In the genomic region with DNA sequence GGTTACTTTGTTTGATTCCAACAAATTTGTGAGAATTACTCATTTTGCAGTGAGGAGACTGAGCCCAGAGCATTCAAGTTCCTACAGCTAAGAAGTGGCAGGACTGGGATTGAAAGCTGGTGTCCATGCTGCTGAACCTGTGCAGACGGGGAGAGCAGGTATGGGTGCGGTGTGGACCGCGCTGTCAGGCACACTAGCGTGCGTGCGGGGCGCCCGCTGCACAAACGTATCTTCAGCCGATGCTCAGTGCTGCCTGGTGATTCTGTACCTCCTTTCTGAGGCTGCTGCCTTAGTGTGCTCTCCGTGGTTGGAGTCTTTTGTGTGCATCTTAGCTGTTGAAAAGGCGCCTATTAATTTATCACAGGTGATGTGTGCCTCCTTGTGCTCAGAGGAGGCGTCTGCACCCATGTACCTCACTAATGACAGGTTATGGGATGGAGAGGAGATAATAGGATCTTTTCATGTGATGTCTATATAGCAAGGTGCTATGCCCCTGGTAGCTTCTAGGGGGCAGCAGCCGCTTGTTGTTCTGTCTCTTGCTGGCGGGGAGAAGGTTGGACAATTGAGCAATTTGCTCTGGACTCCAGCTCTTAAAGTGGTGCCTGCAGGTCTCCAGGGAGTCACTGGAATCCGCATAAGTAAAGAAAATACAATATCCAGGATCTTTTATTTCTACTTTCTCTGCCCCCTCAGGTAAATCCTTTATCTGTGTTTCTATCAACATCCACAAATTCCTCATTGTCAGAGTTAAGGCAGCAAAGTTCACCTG, we compare ENCODE assay signal across 1 cellular context.
TF ChIP-seq lines count a peak whose summit lies in the region.

No MANE protein-coding gene starts in this region.

TF ChIP-seq in K562, 482 proteins besides CTCF, POLR2A, EP300 and RAD21 (continued from another document and continues in another):
- TF ChIP-seq, protein P1, sequence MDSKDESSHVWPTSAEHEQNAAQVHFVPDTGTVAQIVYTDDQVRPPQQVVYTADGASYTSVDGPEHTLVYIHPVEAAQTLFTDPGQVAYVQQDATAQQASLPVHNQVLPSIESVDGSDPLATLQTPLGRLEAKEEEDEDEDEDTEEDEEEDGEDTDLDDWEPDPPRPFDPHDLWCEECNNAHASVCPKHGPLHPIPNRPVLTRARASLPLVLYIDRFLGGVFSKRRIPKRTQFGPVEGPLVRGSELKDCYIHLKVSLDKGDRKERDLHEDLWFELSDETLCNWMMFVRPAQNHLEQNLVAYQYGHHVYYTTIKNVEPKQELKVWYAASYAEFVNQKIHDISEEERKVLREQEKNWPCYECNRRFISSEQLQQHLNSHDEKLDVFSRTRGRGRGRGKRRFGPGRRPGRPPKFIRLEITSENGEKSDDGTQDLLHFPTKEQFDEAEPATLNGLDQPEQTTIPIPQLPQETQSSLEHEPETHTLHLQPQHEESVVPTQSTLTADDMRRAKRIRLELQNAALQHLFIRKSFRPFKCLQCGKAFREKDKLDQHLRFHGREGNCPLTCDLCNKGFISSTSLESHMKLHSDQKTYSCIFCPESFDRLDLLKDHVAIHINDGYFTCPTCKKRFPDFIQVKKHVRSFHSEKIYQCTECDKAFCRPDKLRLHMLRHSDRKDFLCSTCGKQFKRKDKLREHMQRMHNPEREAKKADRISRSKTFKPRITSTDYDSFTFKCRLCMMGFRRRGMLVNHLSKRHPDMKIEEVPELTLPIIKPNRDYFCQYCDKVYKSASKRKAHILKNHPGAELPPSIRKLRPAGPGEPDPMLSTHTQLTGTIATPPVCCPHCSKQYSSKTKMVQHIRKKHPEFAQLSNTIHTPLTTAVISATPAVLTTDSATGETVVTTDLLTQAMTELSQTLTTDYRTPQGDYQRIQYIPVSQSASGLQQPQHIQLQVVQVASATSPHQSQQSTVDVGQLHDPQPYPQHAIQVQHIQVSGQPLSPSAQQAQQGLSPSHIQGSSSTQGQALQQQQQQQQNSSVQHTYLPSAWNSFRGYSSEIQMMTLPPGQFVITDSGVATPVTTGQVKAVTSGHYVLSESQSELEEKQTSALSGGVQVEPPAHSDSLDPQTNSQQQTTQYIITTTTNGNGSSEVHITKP (IDR thresholded peaks at IDR 0.05; ENCODE audit: partially characterized antibody): no peak
- TF ChIP-seq SREBF1 (IDR thresholded peaks at IDR 0.05; ENCODE audit: borderline replicate concordance, low read depth, low read length) (no peak), FOXK2 (conservative IDR thresholded peaks at IDR 0.05 in 1 of 2, IDR thresholded peaks at IDR 0.05 in 1 of 2; ENCODE audit: low read depth in 2 of 2) (peak; percentile 46 to 64; a peak in 2 of 4 replicates), GATA2 (CRISPR knock-in tag; IDR thresholded peaks at IDR 0.05) (no peak), TBL1XR1 (IDR thresholded peaks at IDR 0.05; ENCODE audit: low read length in 2 of 2) (0 out of 4 replicates have a peak, but pooled peaks of 1 of the 2 experiments have one; percentile 23), HMG20A (CRISPR knock-in tag; conservative IDR thresholded peaks at IDR 0.05) (no peak), FUS (optimal IDR thresholded peaks at IDR 0.05; ENCODE audit: low read depth, low read length) (no peak), MEIS2 (IDR thresholded peaks at IDR 0.05; ENCODE audit: partially characterized antibody) (peak; percentile 10), NELFE (IDR thresholded peaks at IDR 0.05; ENCODE audit: insufficient read depth, insufficient read length) (no peak), ZNF699 (CRISPR knock-in tag; IDR thresholded peaks at IDR 0.05; ENCODE audit: insufficient replicate concordance) (no peak), HMG20B (CRISPR knock-in tag; IDR thresholded peaks at IDR 0.05) (no peak), FOXK1 (CRISPR knock-in tag; IDR thresholded peaks at IDR 0.05; ENCODE audit: borderline replicate concordance) (peak; percentile 89; the same call in 1 of the 2 replicates), MAZ (CRISPR knock-in tag; conservative IDR thresholded peaks at IDR 0.05 in 1 of 2, IDR thresholded peaks at IDR 0.05 in 1 of 2) (peak in 1 of 2 experiments; percentile 64; a peak in 2 of 4 replicates), ARNT (IDR thresholded peaks at IDR 0.05) (no peak), SRF (CRISPR knock-in tag; IDR thresholded peaks at IDR 0.05) (no peak), RBM22 (IDR thresholded peaks at IDR 0.05; ENCODE audit: low read depth, low read length, poor library complexity, severe bottlenecking) (no peak), KHSRP (IDR thresholded peaks at IDR 0.05) (no peak), HNRNPLL (IDR thresholded peaks at IDR 0.05; ENCODE audit: low read depth, low read length, poor library complexity, severe bottlenecking) (no peak), STAG1 (CRISPR knock-in tag; IDR thresholded peaks at IDR 0.05; ENCODE audit: borderline replicate concordance) (peak; percentile 62; the same call in 1 of the 2 replicates), SMAD1 (IDR thresholded peaks at IDR 0.05; ENCODE audit: low read depth, low read length, partially characterized antibody) (no peak), RHOXF2B (CRISPR knock-in tag; conservative IDR thresholded peaks at IDR 0.05) (no peak), NRF1 (conservative IDR thresholded peaks at IDR 0.05 in 1 of 2, IDR thresholded peaks at IDR 0.05 in 1 of 2) (no peak), BRF1 (IDR thresholded peaks at IDR 0.05; ENCODE audit: borderline replicate concordance, extremely low read depth, insufficient read length) (no peak), MBD2 (IDR thresholded peaks at IDR 0.05; ENCODE audit: borderline replicate concordance, low read depth) (no peak), TBP (optimal IDR thresholded peaks at IDR 0.05; ENCODE audit: low read depth, low read length) (no peak), BCOR (IDR thresholded peaks at IDR 0.05) (no peak), MAFF (IDR thresholded peaks at IDR 0.05; ENCODE audit: low read length) (no peak), CEBPB (tag; IDR thresholded peaks at IDR 0.05) (peak; percentile 97)
- TF ChIP-seq, protein P2, sequence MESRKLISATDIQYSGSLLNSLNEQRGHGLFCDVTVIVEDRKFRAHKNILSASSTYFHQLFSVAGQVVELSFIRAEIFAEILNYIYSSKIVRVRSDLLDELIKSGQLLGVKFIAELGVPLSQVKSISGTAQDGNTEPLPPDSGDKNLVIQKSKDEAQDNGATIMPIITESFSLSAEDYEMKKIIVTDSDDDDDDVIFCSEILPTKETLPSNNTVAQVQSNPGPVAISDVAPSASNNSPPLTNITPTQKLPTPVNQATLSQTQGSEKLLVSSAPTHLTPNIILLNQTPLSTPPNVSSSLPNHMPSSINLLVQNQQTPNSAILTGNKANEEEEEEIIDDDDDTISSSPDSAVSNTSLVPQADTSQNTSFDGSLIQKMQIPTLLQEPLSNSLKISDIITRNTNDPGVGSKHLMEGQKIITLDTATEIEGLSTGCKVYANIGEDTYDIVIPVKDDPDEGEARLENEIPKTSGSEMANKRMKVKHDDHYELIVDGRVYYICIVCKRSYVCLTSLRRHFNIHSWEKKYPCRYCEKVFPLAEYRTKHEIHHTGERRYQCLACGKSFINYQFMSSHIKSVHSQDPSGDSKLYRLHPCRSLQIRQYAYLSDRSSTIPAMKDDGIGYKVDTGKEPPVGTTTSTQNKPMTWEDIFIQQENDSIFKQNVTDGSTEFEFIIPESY (CRISPR knock-in tag; IDR thresholded peaks at IDR 0.05): peak; percentile 59
- TF ChIP-seq, protein P3, sequence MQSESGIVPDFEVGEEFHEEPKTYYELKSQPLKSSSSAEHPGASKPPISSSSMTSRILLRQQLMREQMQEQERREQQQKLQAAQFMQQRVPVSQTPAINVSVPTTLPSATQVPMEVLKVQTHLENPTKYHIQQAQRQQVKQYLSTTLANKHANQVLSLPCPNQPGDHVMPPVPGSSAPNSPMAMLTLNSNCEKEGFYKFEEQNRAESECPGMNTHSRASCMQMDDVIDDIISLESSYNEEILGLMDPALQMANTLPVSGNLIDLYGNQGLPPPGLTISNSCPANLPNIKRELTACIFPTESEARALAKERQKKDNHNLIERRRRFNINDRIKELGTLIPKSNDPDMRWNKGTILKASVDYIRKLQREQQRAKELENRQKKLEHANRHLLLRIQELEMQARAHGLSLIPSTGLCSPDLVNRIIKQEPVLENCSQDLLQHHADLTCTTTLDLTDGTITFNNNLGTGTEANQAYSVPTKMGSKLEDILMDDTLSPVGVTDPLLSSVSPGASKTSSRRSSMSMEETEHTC (IDR thresholded peaks at IDR 0.05): peak; percentile 37; the same call in 1 of the 2 replicates
- TF ChIP-seq, protein P4, sequence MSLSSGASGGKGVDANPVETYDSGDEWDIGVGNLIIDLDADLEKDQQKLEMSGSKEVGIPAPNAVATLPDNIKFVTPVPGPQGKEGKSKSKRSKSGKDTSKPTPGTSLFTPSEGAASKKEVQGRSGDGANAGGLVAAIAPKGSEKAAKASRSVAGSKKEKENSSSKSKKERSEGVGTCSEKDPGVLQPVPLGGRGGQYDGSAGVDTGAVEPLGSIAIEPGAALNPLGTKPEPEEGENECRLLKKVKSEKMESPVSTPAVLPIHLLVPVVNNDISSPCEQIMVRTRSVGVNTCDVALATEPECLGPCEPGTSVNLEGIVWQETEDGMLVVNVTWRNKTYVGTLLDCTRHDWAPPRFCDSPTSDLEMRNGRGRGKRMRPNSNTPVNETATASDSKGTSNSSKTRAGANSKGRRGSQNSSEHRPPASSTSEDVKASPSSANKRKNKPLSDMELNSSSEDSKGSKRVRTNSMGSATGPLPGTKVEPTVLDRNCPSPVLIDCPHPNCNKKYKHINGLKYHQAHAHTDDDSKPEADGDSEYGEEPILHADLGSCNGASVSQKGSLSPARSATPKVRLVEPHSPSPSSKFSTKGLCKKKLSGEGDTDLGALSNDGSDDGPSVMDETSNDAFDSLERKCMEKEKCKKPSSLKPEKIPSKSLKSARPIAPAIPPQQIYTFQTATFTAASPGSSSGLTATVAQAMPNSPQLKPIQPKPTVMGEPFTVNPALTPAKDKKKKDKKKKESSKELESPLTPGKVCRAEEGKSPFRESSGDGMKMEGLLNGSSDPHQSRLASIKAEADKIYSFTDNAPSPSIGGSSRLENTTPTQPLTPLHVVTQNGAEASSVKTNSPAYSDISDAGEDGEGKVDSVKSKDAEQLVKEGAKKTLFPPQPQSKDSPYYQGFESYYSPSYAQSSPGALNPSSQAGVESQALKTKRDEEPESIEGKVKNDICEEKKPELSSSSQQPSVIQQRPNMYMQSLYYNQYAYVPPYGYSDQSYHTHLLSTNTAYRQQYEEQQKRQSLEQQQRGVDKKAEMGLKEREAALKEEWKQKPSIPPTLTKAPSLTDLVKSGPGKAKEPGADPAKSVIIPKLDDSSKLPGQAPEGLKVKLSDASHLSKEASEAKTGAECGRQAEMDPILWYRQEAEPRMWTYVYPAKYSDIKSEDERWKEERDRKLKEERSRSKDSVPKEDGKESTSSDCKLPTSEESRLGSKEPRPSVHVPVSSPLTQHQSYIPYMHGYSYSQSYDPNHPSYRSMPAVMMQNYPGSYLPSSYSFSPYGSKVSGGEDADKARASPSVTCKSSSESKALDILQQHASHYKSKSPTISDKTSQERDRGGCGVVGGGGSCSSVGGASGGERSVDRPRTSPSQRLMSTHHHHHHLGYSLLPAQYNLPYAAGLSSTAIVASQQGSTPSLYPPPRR (CRISPR knock-in tag; IDR thresholded peaks at IDR 0.05; ENCODE audit: borderline replicate concordance): no peak
- TF ChIP-seq, protein P5, sequence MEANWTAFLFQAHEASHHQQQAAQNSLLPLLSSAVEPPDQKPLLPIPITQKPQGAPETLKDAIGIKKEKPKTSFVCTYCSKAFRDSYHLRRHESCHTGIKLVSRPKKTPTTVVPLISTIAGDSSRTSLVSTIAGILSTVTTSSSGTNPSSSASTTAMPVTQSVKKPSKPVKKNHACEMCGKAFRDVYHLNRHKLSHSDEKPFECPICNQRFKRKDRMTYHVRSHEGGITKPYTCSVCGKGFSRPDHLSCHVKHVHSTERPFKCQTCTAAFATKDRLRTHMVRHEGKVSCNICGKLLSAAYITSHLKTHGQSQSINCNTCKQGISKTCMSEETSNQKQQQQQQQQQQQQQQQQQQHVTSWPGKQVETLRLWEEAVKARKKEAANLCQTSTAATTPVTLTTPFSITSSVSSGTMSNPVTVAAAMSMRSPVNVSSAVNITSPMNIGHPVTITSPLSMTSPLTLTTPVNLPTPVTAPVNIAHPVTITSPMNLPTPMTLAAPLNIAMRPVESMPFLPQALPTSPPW (CRISPR knock-in tag; IDR thresholded peaks at IDR 0.05): no peak
- TF ChIP-seq, protein P6, sequence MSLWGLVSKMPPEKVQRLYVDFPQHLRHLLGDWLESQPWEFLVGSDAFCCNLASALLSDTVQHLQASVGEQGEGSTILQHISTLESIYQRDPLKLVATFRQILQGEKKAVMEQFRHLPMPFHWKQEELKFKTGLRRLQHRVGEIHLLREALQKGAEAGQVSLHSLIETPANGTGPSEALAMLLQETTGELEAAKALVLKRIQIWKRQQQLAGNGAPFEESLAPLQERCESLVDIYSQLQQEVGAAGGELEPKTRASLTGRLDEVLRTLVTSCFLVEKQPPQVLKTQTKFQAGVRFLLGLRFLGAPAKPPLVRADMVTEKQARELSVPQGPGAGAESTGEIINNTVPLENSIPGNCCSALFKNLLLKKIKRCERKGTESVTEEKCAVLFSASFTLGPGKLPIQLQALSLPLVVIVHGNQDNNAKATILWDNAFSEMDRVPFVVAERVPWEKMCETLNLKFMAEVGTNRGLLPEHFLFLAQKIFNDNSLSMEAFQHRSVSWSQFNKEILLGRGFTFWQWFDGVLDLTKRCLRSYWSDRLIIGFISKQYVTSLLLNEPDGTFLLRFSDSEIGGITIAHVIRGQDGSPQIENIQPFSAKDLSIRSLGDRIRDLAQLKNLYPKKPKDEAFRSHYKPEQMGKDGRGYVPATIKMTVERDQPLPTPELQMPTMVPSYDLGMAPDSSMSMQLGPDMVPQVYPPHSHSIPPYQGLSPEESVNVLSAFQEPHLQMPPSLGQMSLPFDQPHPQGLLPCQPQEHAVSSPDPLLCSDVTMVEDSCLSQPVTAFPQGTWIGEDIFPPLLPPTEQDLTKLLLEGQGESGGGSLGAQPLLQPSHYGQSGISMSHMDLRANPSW (CRISPR knock-in tag; IDR thresholded peaks at IDR 0.05): no peak
